20 cellular contexts compared by ENCODE assay signal in genomic region chr17:56710986-56711385, GRCh38.
"Had no signal": no experiment of that assay in that cellular context is flagged by ENCODE, and none has a peak within 500 bp of the region (broad histone marks: within the 10 kb centered on the region; RNA-seq: fewer than 3 reads in every experiment).

No MANE protein-coding gene starts in this region.

- H3K4me3 Mint-ChIP-seq: activated CD4-positive, alpha-beta T cell treated with anti-CD3 and anti-CD28 coated beads, Interleukin-2, amount 10 ng/mL, durations not matched to agents 7 days and 5 days; activated CD8-positive, alpha-beta T cell treated with anti-CD3 and anti-CD28 coated beads, Interleukin-2, amount 10 ng/mL, durations not matched to agents 7 days and 5 days; activated naive CD4-positive, alpha-beta T cell treated with anti-CD3 and anti-CD28 coated beads for 36 hours; activated T-cell treated with anti-CD3 and anti-CD28 coated beads, Interleukin-2, amount 50 U/mL, for 24 hours; immature natural killer cell; stimulated activated naive CD8-positive, alpha-beta T cell treated with anti-CD3 and anti-CD28 coated beads, Interleukin-15, Interleukin-2, amounts not matched to agents 100 ng/mL and 50 ng/mL, for 24 hours had no signal

- H3K27ac Mint-ChIP-seq: activated CD4-positive, alpha-beta T cell treated with anti-CD3 and anti-CD28 coated beads, Interleukin-2, amount 10 ng/mL, durations not matched to agents 7 days and 5 days; activated CD8-positive, alpha-beta T cell treated with anti-CD3 and anti-CD28 coated beads, Interleukin-2, amount 10 ng/mL, durations not matched to agents 7 days and 5 days; activated naive CD4-positive, alpha-beta T cell treated with anti-CD3 and anti-CD28 coated beads for 36 hours; activated T-cell treated with anti-CD3 and anti-CD28 coated beads, Interleukin-2, amount 50 U/mL, for 24 hours; activated T-helper 2 cell treated with anti-CD3 and anti-CD28 coated beads, Interferon-gamma antibody, Interleukin-2, Interleukin-4, amounts not matched to agents 10 μg/mL and 5 μg/mL and 100 μg/mL, durations not matched to agents 14 hours and 24 hours and 36 hours; immature natural killer cell; stimulated activated naive CD8-positive, alpha-beta T cell treated with anti-CD3 and anti-CD28 coated beads, Interleukin-15, Interleukin-2, amounts not matched to agents 100 ng/mL and 50 ng/mL, for 24 hours had no signal

- H3K27me3 ChIP-seq: body of pancreas, esophagus muscularis mucosa had no signal

- ATAC-seq: activated CD8-positive, alpha-beta T cell treated with anti-CD3 and anti-CD28 coated beads, Interleukin-2, amount 10 ng/mL, durations not matched to agents 7 days and 5 days; body of pancreas; left cardiac atrium; right cardiac atrium had no signal

- H3K9me3 Mint-ChIP-seq: activated T-cell treated with anti-CD3 and anti-CD28 coated beads, Interleukin-2, amount 50 U/mL, for 24 hours; activated T-helper 2 cell treated with anti-CD3 and anti-CD28 coated beads, Interferon-gamma antibody, Interleukin-2, Interleukin-4, amounts not matched to agents 10 μg/mL and 5 μg/mL and 100 μg/mL, durations not matched to agents 14 hours and 24 hours and 36 hours; stimulated activated naive CD8-positive, alpha-beta T cell treated with anti-CD3 and anti-CD28 coated beads, Interleukin-15, Interleukin-2, amounts not matched to agents 100 ng/mL and 50 ng/mL, for 24 hours had no signal

- H3K9me3 ChIP-seq: body of pancreas, esophagus muscularis mucosa, suprapubic skin, transverse colon had no signal

- FAIRE-seq: endothelial cell of umbilical vein had no signal

- H3K4me1 Mint-ChIP-seq: immature natural killer cell had no signal

- H3K27ac ChIP-seq: body of pancreas, esophagus muscularis mucosa, skin epidermis, suprapubic skin, transverse colon had no signal

- DNase-seq: activated CD4-positive, alpha-beta T cell treated with anti-CD3 and anti-CD28 coated beads, Interleukin-2, amount 10 ng/mL, durations not matched to agents 7 days and 5 days; activated CD8-positive, alpha-beta T cell treated with anti-CD3 and anti-CD28 coated beads, Interleukin-2, amount 10 ng/mL, durations not matched to agents 7 days and 5 days; activated naive CD4-positive, alpha-beta T cell treated with anti-CD3 and anti-CD28 coated beads for 36 hours; activated T-cell treated with anti-CD3 and anti-CD28 coated beads, Interleukin-2, amount 50 U/mL, for 24 hours; body of pancreas; dermis blood vessel endothelial cell; effector memory CD4-positive, alpha-beta T cell; immature natural killer cell; left cardiac atrium; right cardiac atrium; stimulated activated CD4-positive, alpha-beta T cell treated with anti-CD3 and anti-CD28 coated beads, Interleukin-15, amount 100 ng/mL, for 24 hours; stimulated activated CD4-positive, alpha-beta T cell treated with anti-CD3 and anti-CD28 coated beads, Interleukin-2, amount 100 ng/mL, for 48 hours; T1000; transverse colon had no signal
